ENCODE assay signal across 1 cellular context in genomic region chr7:128457385-128457784, GRCh38.
TF ChIP-seq lines count a peak whose summit lies in the region.

No MANE protein-coding gene starts in this region.

TF ChIP-seq in K562, 482 proteins besides CTCF, POLR2A, EP300 and RAD21:
- 0 out of 2 replicates have a peak, but pooled peaks have one; percentile 10 for TF ChIP-seq MAX (CRISPR knock-in tag; IDR thresholded peaks at IDR 0.05)
- TF ChIP-seq, protein P1, sequence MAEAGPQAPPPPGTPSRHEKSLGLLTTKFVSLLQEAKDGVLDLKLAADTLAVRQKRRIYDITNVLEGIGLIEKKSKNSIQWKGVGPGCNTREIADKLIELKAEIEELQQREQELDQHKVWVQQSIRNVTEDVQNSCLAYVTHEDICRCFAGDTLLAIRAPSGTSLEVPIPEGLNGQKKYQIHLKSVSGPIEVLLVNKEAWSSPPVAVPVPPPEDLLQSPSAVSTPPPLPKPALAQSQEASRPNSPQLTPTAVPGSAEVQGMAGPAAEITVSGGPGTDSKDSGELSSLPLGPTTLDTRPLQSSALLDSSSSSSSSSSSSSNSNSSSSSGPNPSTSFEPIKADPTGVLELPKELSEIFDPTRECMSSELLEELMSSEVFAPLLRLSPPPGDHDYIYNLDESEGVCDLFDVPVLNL (CRISPR knock-in tag; IDR thresholded peaks at IDR 0.05; ENCODE audit: low read depth), result 0 out of 2 replicates have a peak, but pooled peaks have one; percentile 20
